ENCODE assay signal across 8 cellular contexts in the genomic region with DNA sequence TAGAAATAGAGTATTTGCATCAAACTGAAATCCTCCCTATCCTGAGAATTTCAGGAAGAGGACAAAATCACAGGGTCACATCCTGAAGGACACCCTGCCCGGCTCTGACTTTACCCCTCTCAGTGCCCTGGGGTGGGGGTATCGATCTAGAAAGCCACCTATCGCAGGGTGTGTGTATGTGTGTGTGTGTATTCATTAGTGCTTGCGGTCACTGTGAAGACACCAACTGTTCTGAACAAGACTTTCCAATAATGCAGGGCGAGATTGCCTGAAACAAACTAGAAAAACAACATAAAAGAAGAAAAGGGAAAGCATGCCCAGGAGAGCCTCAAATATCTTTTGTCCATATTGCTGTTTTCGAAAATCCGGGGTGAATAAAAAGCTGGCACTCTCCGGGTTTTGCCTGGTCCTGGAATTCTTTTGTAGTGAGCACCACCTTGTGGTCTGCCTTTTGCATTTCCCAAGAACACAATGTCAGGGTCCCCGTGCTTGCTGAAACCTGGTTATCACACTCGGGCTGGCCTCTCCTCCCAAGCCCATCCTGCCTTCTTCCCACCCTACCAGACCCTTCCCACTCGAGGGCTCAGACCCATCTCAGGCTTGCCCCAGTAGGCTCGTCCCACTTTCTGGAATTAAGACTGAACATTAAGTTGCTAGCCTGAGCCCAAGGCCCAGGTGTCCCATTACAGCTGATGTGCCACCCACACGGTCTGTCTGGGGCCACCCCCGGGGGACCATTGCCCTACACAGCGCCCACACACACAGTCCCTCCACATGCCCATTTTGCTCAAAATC. TPM values are rescaled to one million over a fixed set of nuclear protein-coding genes. Genes with fewer than 3 reads are reported as not detected.
DNase-seq lines count a peak whose midpoint lies in the region; ATAC-seq and TF ChIP-seq lines count a peak whose summit lies in the region.

No MANE protein-coding gene starts in this region.

- H3K27ac ChIP-seq in right atrium auricular region = no peak overlapping the region

- no peaks in the 10 kb centered on the region for H3K27me3 Mint-ChIP-seq in activated T-cell treated with anti-CD3 and anti-CD28 coated beads, Interleukin-2, amount 50 U/mL, for 4 hours (ENCODE audit: low read depth)

- no peak for ATAC-seq in activated T-cell treated with anti-CD3 and anti-CD28 coated beads, Interleukin-2, amount 50 U/mL, for 4 hours

- no peak overlapping the region for H3K4me3 Mint-ChIP-seq in activated T-cell treated with anti-CD3 and anti-CD28 coated beads, Interleukin-2, amount 50 U/mL, for 4 hours

- DNase-seq in AG08396 (ENCODE audit: low spot score) = peak; percentile 67
- peak; percentile 70 for DNase-seq in NCI-H2196 treated with DMSO at 0.1 percent for 48 hours (lab: John Stamatoyannopoulos, UW; ENCODE audit: unreplicated experiment)
- DNase-seq in amygdala (lab: John Stamatoyannopoulos, UW) = peak in 34 of 56 donors; percentile 5 to 74 (median 18)
- peak; percentile 78 for DNase-seq in right atrium auricular region (ENCODE audit: low spot score)
- peak; percentile 87 for DNase-seq in retina
- DNase-seq in NK-92 (lab: John Stamatoyannopoulos, UW; ENCODE audit: unreplicated experiment) = no peak
- no peak for DNase-seq in activated T-cell treated with anti-CD3 and anti-CD28 coated beads, Interleukin-2, amount 50 U/mL, for 4 hours

- H3K36me3 ChIP-seq in right atrium auricular region = no peaks in the 10 kb centered on the region

- H3K9me3 ChIP-seq in right atrium auricular region = no peaks in the 10 kb centered on the region

- TF ChIP-seq CTCF in GM12874 (IDR thresholded peaks at IDR 0.05; ENCODE audit: insufficient read depth, low read depth, low read length) = peak; percentile 56
- peak; percentile 53 to 75 for TF ChIP-seq CTCF in right atrium auricular region (IDR thresholded peaks at IDR 0.05)

- no peaks in the 10 kb centered on the region for H3K27me3 ChIP-seq in right atrium auricular region

- H3K9me3 Mint-ChIP-seq in activated T-cell treated with anti-CD3 and anti-CD28 coated beads, Interleukin-2, amount 50 U/mL, for 4 hours = no peaks in the 10 kb centered on the region

- peaks cover 0 to 8% of the 10 kb centered on the region in 2 donors for H3K4me1 ChIP-seq in right atrium auricular region

- peaks cover 14% of the 10 kb centered on the region for H3K4me1 Mint-ChIP-seq in activated T-cell treated with anti-CD3 and anti-CD28 coated beads, Interleukin-2, amount 50 U/mL, for 4 hours (ENCODE audit: low read depth)

- no peak overlapping the region for H3K4me3 ChIP-seq in right atrium auricular region

- H3K36me3 Mint-ChIP-seq in activated T-cell treated with anti-CD3 and anti-CD28 coated beads, Interleukin-2, amount 50 U/mL, for 4 hours (ENCODE audit: insufficient read depth) = no peaks in the 10 kb centered on the region

RNA-seq across cellular contexts. Expression of gene COPS8, which starts 25.0 kb away (rescaled TPM):
- 100 to 1,000 TPM; 106 to 162 TPM for total RNA-seq in right atrium auricular region
- 10 to 100 TPM; 52.7 to 64.4 (median 62.9) TPM for total RNA-seq in activated T-cell treated with anti-CD3 and anti-CD28 coated beads, Interleukin-2, amount 50 U/mL, for 4 hours

Comparison
In these comparisons a context has a peak if more than half of its experiments do, and no peak if none do; other contexts are left out.
1. DNase-seq: peak in AG08396 (single experiment), NCI-H2196 treated with DMSO at 0.1 percent for 48 hours (single experiment), amygdala (34 of 56), right atrium auricular region (single experiment) and retina (single experiment); none in NK-92 (single experiment) and activated T-cell treated with anti-CD3 and anti-CD28 coated beads, Interleukin-2, amount 50 U/mL, for 4 hours (single experiment).